11 cellular contexts compared by ENCODE assay signal in genomic region chr5:149563461-149563860, GRCh38. TPM values are rescaled to one million over a fixed set of nuclear protein-coding genes. Genes with fewer than 3 reads are reported as not detected.
A peak's percentile ranks its signal among the peaks of the same experiment; 100 is the strongest.
DNase-seq lines count a peak whose midpoint lies in the region; ATAC-seq and TF ChIP-seq lines count a peak whose summit lies in the region.
"Had no signal": no experiment of that assay in that cellular context is flagged by ENCODE, and none has a peak within 500 bp of the region (broad histone marks: within the 10 kb centered on the region; RNA-seq: fewer than 3 reads in every experiment).

No MANE protein-coding gene starts in this region.

- H3K27me3 ChIP-seq in ACC112 (ENCODE audit: insufficient read depth, low read length) (no peaks in the 10 kb centered on the region), HUES48 (ENCODE audit: control insufficient read depth, insufficient read depth, low read length) (no peaks in the 10 kb centered on the region), duodenal mucosa (ENCODE audit: control insufficient read depth in 1 of 2, insufficient read depth in 2 of 2, low read length in 2 of 2) (no peaks in the 10 kb centered on the region)

- H3K27me3 Mint-ChIP-seq in naive thymus-derived CD8-positive, alpha-beta T cell = no peaks in the 10 kb centered on the region

- H3K9ac ChIP-seq in HUES48 (ENCODE audit: low read depth, low read length) (no peak overlapping the region), duodenal mucosa (ENCODE audit: low read depth in 1 of 2, low read length in 2 of 2) (no peak overlapping the region)

- peaks cover 10 to 25% (median 16%) of the 10 kb centered on the region in 4 donors for H3K4me1 Mint-ChIP-seq in naive thymus-derived CD8-positive, alpha-beta T cell

- CTCF ChIA-PET in HEK293T (lab: Yijun Ruan, JAX) = interaction anchor here (0.7 to 2.6 kb wide), 8 partner anchors 52 to 196 kb away, joined by 3 to 14 read pairs (median 6); no protein-coding TSS in a partner anchor

- DNase-seq in naive thymus-derived CD8-positive, alpha-beta T cell = no peak
- DNase-seq in COLO829 (ENCODE audit: low spot score) (no peak), HEK293T (ENCODE audit: extremely low spot score) (no peak)
- DNase-seq: effector CD8-positive, alpha-beta T cell; RPMI8226 had no signal

- POLR2A ChIA-PET in naive thymus-derived CD8-positive, alpha-beta T cell (lab: Charles Lee) = no interaction called here
- POLR2A ChIA-PET in HEK293T (lab: Yijun Ruan, JAX) = interaction anchor here (1.0 to 4.6 kb wide), 4 partner anchors 12 to 118 kb away, joined by 3 to 26 read pairs (median 5); partner anchors contain the start of gene CSNK1A1

- ATAC-seq in naive thymus-derived CD8-positive, alpha-beta T cell = no peak
- ATAC-seq in HG03097 (IDR thresholded peaks at IDR 0.05; ENCODE audit: low FRiP score, unreplicated experiment) = no peak
- no peak for ATAC-seq in GM19452 (IDR thresholded peaks at IDR 0.05; ENCODE audit: unreplicated experiment)

- H3K4me3 ChIP-seq in ACC112 (ENCODE audit: low read depth, low read length) (peak overlapping the region; percentile 0; the same call in 1 of the 2 replicates), HUES48 (ENCODE audit: low read depth, low read length) (no peak overlapping the region), duodenal mucosa (ENCODE audit: low read depth in 1 of 2, low read length in 2 of 2) (no peak overlapping the region)

- peak overlapping the region in 6 of 10 donors; percentile 0 to 64 (median 16) for H3K27ac Mint-ChIP-seq in naive thymus-derived CD8-positive, alpha-beta T cell

- H3K79me2 ChIP-seq in ACC112 (ENCODE audit: control insufficient read depth, insufficient read depth, low read length, unreplicated experiment) = no peaks in the 10 kb centered on the region

- H3K27ac ChIP-seq in ACC112 (ENCODE audit: low read depth, low read length) = peak overlapping the region; percentile 98
- H3K27ac ChIP-seq in HUES48 (ENCODE audit: low read depth, low read length) = peak overlapping the region; percentile 39
- peak overlapping the region; percentile 23 for H3K27ac ChIP-seq in duodenal mucosa (ENCODE audit: low read depth, low read length)

- peak overlapping the region; percentile 76 for H2AFZ ChIP-seq in ACC112 (ENCODE audit: low read length, unreplicated experiment)

- no peaks in the 10 kb centered on the region for H3K9me3 Mint-ChIP-seq in naive thymus-derived CD8-positive, alpha-beta T cell

- no peaks in the 10 kb centered on the region for H3K36me3 Mint-ChIP-seq in naive thymus-derived CD8-positive, alpha-beta T cell

- H3K4me1 ChIP-seq in ACC112 (ENCODE audit: control insufficient read depth, insufficient read depth, low read length, unreplicated experiment) (peaks cover 49% of the 10 kb centered on the region), HUES48 (ENCODE audit: control insufficient read depth, insufficient read depth, low read length) (peaks cover 22% of the 10 kb centered on the region), duodenal mucosa (ENCODE audit: control insufficient read depth in 1 of 2, insufficient read depth in 2 of 2, low read length in 2 of 2) (peaks cover 4 to 6% of the 10 kb centered on the region in 2 donors)

- no peaks in the 10 kb centered on the region for H3K9me3 ChIP-seq in HUES48 (ENCODE audit: control insufficient read depth, insufficient read depth, low read length)
- H3K9me3 ChIP-seq in duodenal mucosa (ENCODE audit: control insufficient read depth in 1 of 2, low read length in 2 of 2) = no peaks in the 10 kb centered on the region

- no peak overlapping the region for H3K4me3 Mint-ChIP-seq in naive thymus-derived CD8-positive, alpha-beta T cell

- H3K36me3 ChIP-seq in ACC112 (ENCODE audit: insufficient read depth, low read length) = no peaks in the 10 kb centered on the region
- H3K36me3 ChIP-seq in HUES48 (ENCODE audit: control insufficient read depth, insufficient read depth, low read length) = no peaks in the 10 kb centered on the region
- H3K36me3 ChIP-seq in duodenal mucosa (ENCODE audit: control insufficient read depth in 1 of 2, insufficient read depth in 2 of 2, low read length in 2 of 2) = no peaks in the 10 kb centered on the region

TF ChIP-seq in HEK293T, 16 proteins besides CTCF, POLR2A, EP300 and RAD21:
- TF ChIP-seq TARDBP (IDR thresholded peaks at IDR 0.05) (no peak), NFRKB (IDR thresholded peaks at IDR 0.05) (no peak), SUZ12 (IDR thresholded peaks at IDR 0.05) (no peak)

RNA-seq across cellular contexts. Expression of gene CSNK1A1, which starts 12.2 kb away (rescaled TPM):
- 100 to 1,000 TPM; 175 to 197 TPM for total RNA-seq in naive thymus-derived CD8-positive, alpha-beta T cell
- 100 to 1,000 TPM; 133 to 143 (median 137) TPM for polyA plus RNA-seq in naive thymus-derived CD8-positive, alpha-beta T cell

RNA-seq across cellular contexts. Expression of gene ARHGEF37, which starts 17.8 kb away (rescaled TPM):
- total RNA-seq in naive thymus-derived CD8-positive, alpha-beta T cell = 1 to 10 TPM in 1 of 2 experiments, not detected in 1; 1.2 TPM
- not detected for polyA plus RNA-seq in naive thymus-derived CD8-positive, alpha-beta T cell
- total RNA-seq: mononuclear cell had no signal

Comparison
In these comparisons a context has a peak if more than half of its experiments do, and no peak if none do; other contexts are left out.
1. H3K27ac ChIP-seq: peak in every context shown above with its lines; median percentile 98 in ACC112; 39 in HUES48; 23 in duodenal mucosa.